Comparison of ENCODE assay signal across 9 cellular contexts in the genomic region with DNA sequence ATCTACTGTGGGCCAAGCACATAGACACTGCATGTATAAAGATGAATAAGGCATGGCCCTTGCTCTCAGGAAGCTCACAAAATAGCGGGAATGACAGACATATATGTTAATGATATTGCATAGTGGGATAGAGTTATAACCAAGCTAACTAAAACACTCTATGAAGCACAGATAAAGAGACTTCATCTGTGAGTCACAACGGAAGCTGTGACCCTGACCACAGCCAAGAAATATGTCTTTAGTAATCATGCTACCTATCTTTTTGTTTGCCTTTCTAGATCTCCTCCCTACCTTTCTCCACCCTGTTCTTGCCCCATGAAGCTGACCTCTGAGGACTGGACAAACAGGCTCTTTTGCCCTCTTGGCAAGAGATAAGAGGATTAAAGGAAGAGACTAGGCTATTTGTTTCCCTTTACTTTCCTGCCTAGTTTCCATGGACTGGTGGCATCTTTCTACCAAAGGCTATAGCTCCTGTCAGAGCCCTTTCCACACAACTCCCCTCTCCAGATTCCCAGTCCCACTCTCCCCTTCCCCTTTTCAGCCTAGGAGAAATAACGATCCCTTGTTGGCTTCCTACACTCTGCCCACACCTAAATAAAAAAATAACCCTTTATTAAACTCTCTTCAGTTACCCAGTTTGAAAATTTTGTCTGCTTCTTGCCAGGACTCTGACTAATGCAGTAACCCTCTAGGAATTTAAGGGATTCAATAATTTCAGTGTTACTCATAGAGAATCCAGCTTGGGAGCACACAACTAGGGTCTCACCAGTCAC.
DNase-seq lines count a peak whose midpoint lies in the region; ATAC-seq, FAIRE-seq and TF ChIP-seq lines count a peak whose summit lies in the region.
"Had no signal": no experiment of that assay in that cellular context is flagged by ENCODE, and none has a peak within 500 bp of the region (broad histone marks: within the 10 kb centered on the region; RNA-seq: fewer than 3 reads in every experiment).

No MANE protein-coding gene starts in this region.

- no peaks in the 10 kb centered on the region for H3K36me3 Mint-ChIP-seq in astrocyte (ENCODE audit: low read depth, unreplicated experiment)

- CTCF ChIA-PET in AG04450 (lab: Charles Lee), result interaction anchor here (3.0 kb wide), 1 partner anchor 507 kb away, joined by 7 read pairs; no protein-coding TSS in a partner anchor

- H3K27me3 ChIP-seq in AG04450 (ENCODE audit: control insufficient read depth, insufficient read depth, low read length), result no peaks in the 10 kb centered on the region
- no peaks in the 10 kb centered on the region for H3K27me3 ChIP-seq in astrocyte (ENCODE audit: insufficient read depth, low read length)

- no peaks in the 10 kb centered on the region for H3K79me2 ChIP-seq in astrocyte (ENCODE audit: insufficient read depth, low read length)

- FAIRE-seq in astrocyte (lab: Jason Lieb, UNC), result peak; percentile 92

- no peak for TF ChIP-seq CTCF in AG04450 (IDR thresholded peaks at IDR 0.05; ENCODE audit: low read depth, low read length)
- no peak for TF ChIP-seq CTCF in astrocyte (IDR thresholded peaks at IDR 0.05; ENCODE audit: insufficient read depth, low read depth, low read length)

- peaks cover 41% of the 10 kb centered on the region for H3K4me1 ChIP-seq in astrocyte (ENCODE audit: insufficient read depth, low read length)

- no peak for DNase-seq in AG04450 (ENCODE audit: low read depth, low spot score)
- peak; percentile 91 for DNase-seq in HT-29 (ENCODE audit: low spot score)
- peak; percentile 93 for DNase-seq in astrocyte (ENCODE audit: low read depth)
- peak; percentile 48 for DNase-seq in left lobe of liver (ENCODE audit: low spot score)
- no peak for DNase-seq in medulla oblongata (ENCODE audit: extremely low spot score)
- no peak for DNase-seq in germinal center (ENCODE audit: low spot score)
- DNase-seq: activated B cell treated with CpG ODN at 0.5 μM for 24 hours had no signal

- H3K9ac ChIP-seq in astrocyte (ENCODE audit: low read length), result peak overlapping the region; percentile 84

- no peak for TF ChIP-seq POLR2A in GM18505 (IDR thresholded peaks at IDR 0.05; ENCODE audit: borderline replicate concordance, extremely low read depth, insufficient read depth, insufficient read length)

- ATAC-seq in left lobe of liver (peak; percentile 94), GM18505 (IDR thresholded peaks at IDR 0.05; ENCODE audit: unreplicated experiment) (no peak), HG02885 (IDR thresholded peaks at IDR 0.05; ENCODE audit: poor library complexity, unreplicated experiment) (no peak)

- no peaks in the 10 kb centered on the region for H4K20me1 ChIP-seq in astrocyte (ENCODE audit: insufficient read depth, low read length)

- H2AFZ ChIP-seq in astrocyte (ENCODE audit: low read depth, low read length), result no peak overlapping the region

- peak overlapping the region; percentile 83 for H3K4me2 ChIP-seq in astrocyte (ENCODE audit: low read length)

- POLR2A ChIA-PET in AG04450 (lab: Yijun Ruan, JAX), result interaction anchor here (0.5 to 0.8 kb wide), 3 partner anchors 24 to 275 kb away, joined by 3 to 7 read pairs (median 4); no protein-coding TSS in a partner anchor

- H3K27ac ChIP-seq in AG04450 (ENCODE audit: low read depth, low read length) (peak overlapping the region; percentile 85), astrocyte (ENCODE audit: low read depth, low read length) (peak overlapping the region; percentile 99)

- no peaks in the 10 kb centered on the region for H3K36me3 ChIP-seq in astrocyte (ENCODE audit: insufficient read depth, low read length)

- H3K4me3 ChIP-seq in AG04450 (ENCODE audit: low read depth, low read length) (no peak overlapping the region; the same call in 1 of the 2 replicates), astrocyte (ENCODE audit: insufficient read depth, low read depth, low read length) (peak overlapping the region; percentile 31)

- H3K4me3 Mint-ChIP-seq in astrocyte (ENCODE audit: unreplicated experiment), result no peak overlapping the region
- H3K4me3 Mint-ChIP-seq: activated B cell treated with CpG ODN at 0.5 μM for 24 hours had no signal

- no peaks in the 10 kb centered on the region for H3K27me3 Mint-ChIP-seq in astrocyte (ENCODE audit: low read depth, unreplicated experiment)

- H3K9me3 Mint-ChIP-seq in astrocyte (ENCODE audit: unreplicated experiment), result no peaks in the 10 kb centered on the region
- H3K9me3 Mint-ChIP-seq: activated B cell treated with CpG ODN at 0.5 μM for 24 hours had no signal

- H3K9me3 ChIP-seq in AG04450 (ENCODE audit: control insufficient read depth, insufficient read depth, low read length) (no peaks in the 10 kb centered on the region), astrocyte (ENCODE audit: insufficient read depth, low read depth, low read length) (no peaks in the 10 kb centered on the region)

- H3K4me1 Mint-ChIP-seq in astrocyte (ENCODE audit: low read depth, unreplicated experiment), result peaks cover 52% of the 10 kb centered on the region
- H3K4me1 Mint-ChIP-seq: activated B cell treated with CpG ODN at 0.5 μM for 24 hours had no signal

- peak overlapping the region; percentile 100 for H3K27ac Mint-ChIP-seq in astrocyte (ENCODE audit: unreplicated experiment)
- H3K27ac Mint-ChIP-seq: activated B cell treated with CpG ODN at 0.5 μM for 24 hours had no signal

Comparison
In these comparisons a context has a peak if more than half of its experiments do, and no peak if none do; other contexts are left out.
1. DNase-seq: peak in HT-29 (single experiment), astrocyte (single experiment) and left lobe of liver (single experiment); none in AG04450 (single experiment), medulla oblongata (single experiment) and germinal center (single experiment).